In genomic region chr1:229344937-229345684, GRCh38 we compare ENCODE assay signal across 1 cellular context.
TF ChIP-seq lines count a peak whose summit lies in the region.

No MANE protein-coding gene starts in this region.

TF ChIP-seq in IMR-90, 13 proteins besides CTCF, POLR2A, EP300 and RAD21 (continued from another document):
- TF ChIP-seq RFX5 (IDR thresholded peaks at IDR 0.05; ENCODE audit: low read depth, low read length) (no peak), NFE2L2 (IDR thresholded peaks at IDR 0.05; ENCODE audit: low read depth, low read length) (no peak), FOS (IDR thresholded peaks at IDR 0.05; ENCODE audit: low read depth, low read length) (no peak), MAZ (IDR thresholded peaks at IDR 0.05; ENCODE audit: borderline replicate concordance, low read depth, low read length) (no peak), USF2 (IDR thresholded peaks at IDR 0.05; ENCODE audit: low read depth, low read length) (no peak)
TF ChIP-seq in IMR-90: peak in this region for 0.
